Comparison of ENCODE assay signal across 14 cellular contexts in the genomic region with DNA sequence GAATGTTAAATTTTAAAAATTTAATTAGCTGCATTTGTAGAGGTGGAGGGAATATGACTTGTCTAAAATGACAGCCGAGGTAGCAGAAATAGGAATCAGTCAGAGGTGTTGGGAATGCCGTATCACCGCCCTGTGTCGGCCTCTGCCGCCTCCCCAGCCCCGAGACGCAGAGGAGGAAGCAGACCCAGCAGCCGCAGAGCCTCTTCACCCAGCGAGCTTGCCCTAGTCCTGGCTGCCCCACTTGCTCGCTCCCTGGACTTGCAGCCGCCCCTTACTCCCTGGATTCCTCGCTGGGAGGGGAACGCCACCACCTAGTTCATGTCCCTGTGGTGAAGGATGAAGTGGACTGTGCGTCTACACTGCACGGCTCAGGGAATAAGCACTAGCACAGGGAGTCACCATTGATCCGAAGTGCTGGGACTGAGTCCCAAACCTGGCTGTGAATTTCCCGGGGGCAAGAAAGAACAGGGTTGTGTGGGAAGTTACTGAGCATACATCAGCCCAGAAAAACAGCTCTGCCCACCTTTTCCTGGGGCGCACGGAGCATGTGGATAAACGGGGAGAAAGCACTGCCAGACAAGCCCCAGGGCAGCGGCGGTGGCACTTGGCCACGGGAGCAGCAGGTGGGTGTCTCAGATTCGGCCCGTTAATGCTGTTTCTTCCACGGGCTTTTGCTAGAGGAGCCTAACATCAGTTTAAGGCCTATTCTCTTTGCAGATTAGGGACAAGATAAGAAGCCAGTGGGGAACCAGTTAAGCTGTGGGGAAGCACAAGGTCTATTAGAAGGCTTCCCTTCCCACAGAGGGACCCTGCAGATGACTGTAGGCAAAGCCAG.
DNase-seq lines count a peak whose midpoint lies in the region; ATAC-seq and TF ChIP-seq lines count a peak whose summit lies in the region.
"Had no signal": no experiment of that assay in that cellular context is flagged by ENCODE, and none has a peak within 500 bp of the region (broad histone marks: within the 10 kb centered on the region; RNA-seq: fewer than 3 reads in every experiment).

No MANE protein-coding gene starts in this region.

- DNase-seq in natural killer cell (no peak), NCI-H1092 (lab: John Stamatoyannopoulos, UW) (peak; percentile 40), caudate nucleus (lab: John Stamatoyannopoulos, UW) (peak in 13 of 61 donors; percentile 11 to 49 (median 22)), HK-2 (ENCODE audit: unreplicated experiment) (no peak), NCI-H1694 (lab: John Stamatoyannopoulos, UW) (no peak), SK-N-DZ (ENCODE audit: low spot score) (no peak)
- DNase-seq in natural killer cell treated with Interleukin-12 subunit alpha and Interleukin-12 subunit beta and Interleukin-15 and Interleukin-18, amount 100 ng/mL, for 72 hours (ENCODE audit: low spot score), result no peak
- DNase-seq: cortex of kidney, hippocampal formation, left ventricle myocardium inferior, stomach, T-helper 9 cell had no signal

- no peak for TF ChIP-seq CTCF in natural killer cell (IDR thresholded peaks at IDR 0.05)

- peak overlapping the region; percentile 21 for H3K4me3 Mint-ChIP-seq in natural killer cell
- no peak overlapping the region for H3K4me3 Mint-ChIP-seq in natural killer cell treated with Interleukin-12 subunit alpha and Interleukin-12 subunit beta and Interleukin-15 and Interleukin-18, amount 100 ng/mL, for 72 hours
- H3K4me3 Mint-ChIP-seq: CD14-positive monocyte, nephron had no signal

- H3K9me3 Mint-ChIP-seq in natural killer cell, result no peaks in the 10 kb centered on the region
- no peaks in the 10 kb centered on the region for H3K9me3 Mint-ChIP-seq in natural killer cell treated with Interleukin-12 subunit alpha and Interleukin-12 subunit beta and Interleukin-15 and Interleukin-18, amount 100 ng/mL, for 72 hours
- H3K9me3 Mint-ChIP-seq: CD14-positive monocyte, nephron had no signal

- peak overlapping the region; percentile 60 for H3K27ac ChIP-seq in caudate nucleus (ENCODE audit: low read depth, low read length)
- H3K27ac ChIP-seq: left ventricle myocardium inferior, stomach had no signal

- H3K4me1 Mint-ChIP-seq in natural killer cell, result peaks cover 25 to 32% of the 10 kb centered on the region in 2 donors
- peaks cover 11 to 22% of the 10 kb centered on the region in 2 donors for H3K4me1 Mint-ChIP-seq in natural killer cell treated with Interleukin-12 subunit alpha and Interleukin-12 subunit beta and Interleukin-15 and Interleukin-18, amount 100 ng/mL, for 72 hours (ENCODE audit: low read depth in 2 of 2)
- H3K4me1 Mint-ChIP-seq: CD14-positive monocyte had no signal

- peaks cover 5% of the 10 kb centered on the region for H3K36me3 Mint-ChIP-seq in natural killer cell
- H3K36me3 Mint-ChIP-seq in natural killer cell treated with Interleukin-12 subunit alpha and Interleukin-12 subunit beta and Interleukin-15 and Interleukin-18, amount 100 ng/mL, for 72 hours, result no peaks in the 10 kb centered on the region

- no peaks in the 10 kb centered on the region for H3K27me3 Mint-ChIP-seq in natural killer cell (ENCODE audit: low read depth in 2 of 2)
- H3K27me3 Mint-ChIP-seq in natural killer cell treated with Interleukin-12 subunit alpha and Interleukin-12 subunit beta and Interleukin-15 and Interleukin-18, amount 100 ng/mL, for 72 hours, result no peaks in the 10 kb centered on the region

- intact Hi-C loops in natural killer cell (cut with micrococcal nuclease), result no loop called here

- peak in 1 of 3 donors; percentile 24 for ATAC-seq in natural killer cell
- no peak for ATAC-seq in natural killer cell treated with Interleukin-12 subunit alpha and Interleukin-12 subunit beta and Interleukin-15 and Interleukin-18, amount 100 ng/mL, for 72 hours

- no peak overlapping the region for H3K27ac Mint-ChIP-seq in natural killer cell
- no peak overlapping the region for H3K27ac Mint-ChIP-seq in natural killer cell treated with Interleukin-12 subunit alpha and Interleukin-12 subunit beta and Interleukin-15 and Interleukin-18, amount 100 ng/mL, for 72 hours
- H3K27ac Mint-ChIP-seq: nephron had no signal
